Comparison of ENCODE assay signal across 25 cellular contexts in genomic region chr5:126359884-126360283, GRCh38.
A peak's percentile ranks its signal among the peaks of the same experiment; 100 is the strongest.
DNase-seq lines count a peak whose midpoint lies in the region; ATAC-seq and TF ChIP-seq lines count a peak whose summit lies in the region.
"Had no signal": no experiment of that assay in that cellular context is flagged by ENCODE, and none has a peak within 500 bp of the region (broad histone marks: within the 10 kb centered on the region; RNA-seq: fewer than 3 reads in every experiment).

No MANE protein-coding gene starts in this region.

- no peak overlapping the region for H3K4me3 Mint-ChIP-seq in activated T-helper 17 cell treated with anti-CD3 and anti-CD28 coated beads, Interleukin-2, amount 50 U/mL, for 72 hours
- H3K4me3 Mint-ChIP-seq: activated CD4-positive, alpha-beta T cell treated with anti-CD3 and anti-CD28 coated beads for 36 hours; activated naive CD4-positive, alpha-beta T cell treated with anti-CD3 and anti-CD28 coated beads for 36 hours; naive thymus-derived CD4-positive, alpha-beta T cell had no signal

- H3K4me3 ChIP-seq in GM12864 (ENCODE audit: low read depth, low read length): no peak overlapping the region
- H3K4me3 ChIP-seq in brain microvascular endothelial cell (ENCODE audit: low read depth, low read length): no peak overlapping the region
- H3K4me3 ChIP-seq: lower lobe of right lung, PC-9, psoas muscle, SK-N-MC, upper lobe of left lung had no signal

- TF ChIP-seq CTCF in GM12864 (IDR thresholded peaks at IDR 0.05; ENCODE audit: low read depth, low read length, missing control alignments) (no peak), brain microvascular endothelial cell (IDR thresholded peaks at IDR 0.05; ENCODE audit: low read depth, low read length, missing control alignments) (no peak)

- H3K27ac ChIP-seq in brain microvascular endothelial cell: peak overlapping the region; percentile 23
- H3K27ac ChIP-seq: lower lobe of right lung, PC-9, psoas muscle, SK-N-MC, upper lobe of left lung had no signal

- H3K4me1 Mint-ChIP-seq in activated T-helper 17 cell treated with anti-CD3 and anti-CD28 coated beads, Interleukin-2, amount 50 U/mL, for 72 hours: peaks cover 4% of the 10 kb centered on the region

- H3K9me3 Mint-ChIP-seq in activated T-helper 17 cell treated with anti-CD3 and anti-CD28 coated beads, Interleukin-2, amount 50 U/mL, for 72 hours: no peaks in the 10 kb centered on the region
- H3K9me3 Mint-ChIP-seq: activated naive CD4-positive, alpha-beta T cell treated with anti-CD3 and anti-CD28 coated beads for 36 hours; naive thymus-derived CD4-positive, alpha-beta T cell had no signal

- no peak overlapping the region for H3K27ac Mint-ChIP-seq in activated T-helper 17 cell treated with anti-CD3 and anti-CD28 coated beads, Interleukin-2, amount 50 U/mL, for 72 hours
- H3K27ac Mint-ChIP-seq: activated CD4-positive, alpha-beta T cell treated with anti-CD3 and anti-CD28 coated beads for 36 hours; activated naive CD4-positive, alpha-beta T cell treated with anti-CD3 and anti-CD28 coated beads for 36 hours; naive thymus-derived CD4-positive, alpha-beta T cell had no signal

- in situ Hi-C loops in brain microvascular endothelial cell (cut with HindIII; ENCODE audit: low pct_ligation_motif_present, low sequenced_read_pairs): no loop called here

- DNase-seq in GM12864 (ENCODE audit: low read depth): peak; percentile 36
- no peak for DNase-seq in brain microvascular endothelial cell
- DNase-seq in GM03348 (ENCODE audit: low spot score): no peak
- DNase-seq: activated CD4-positive, alpha-beta T cell treated with anti-CD3 and anti-CD28 coated beads for 36 hours; activated CD8-positive, alpha-beta memory T cell treated with anti-CD3 and anti-CD28 coated beads, Interleukin-2, amount 50 U/mL, for 48 hours; activated naive CD4-positive, alpha-beta T cell treated with anti-CD3 and anti-CD28 coated beads for 36 hours; C1 segment of cervical spinal cord; dermis blood vessel endothelial cell; erythroblast; lower lobe of right lung; naive thymus-derived CD4-positive, alpha-beta T cell; NCI-H1694 treated with DMSO at 0.1 percent for 48 hours; NCI-H524 treated with DMSO at 0.1 percent for 48 hours; PC-9; psoas muscle; stimulated activated CD4-positive, alpha-beta T cell treated with anti-CD3 and anti-CD28 coated beads, Interleukin-12 subunit alpha, Interleukin-12 subunit beta, amount 100 ng/mL, for 4 hours; stimulated activated naive CD4-positive, alpha-beta T cell; T1000; upper lobe of left lung had no signal

- no peaks in the 10 kb centered on the region for H3K36me3 Mint-ChIP-seq in activated T-helper 17 cell treated with anti-CD3 and anti-CD28 coated beads, Interleukin-2, amount 50 U/mL, for 72 hours (ENCODE audit: low read depth)
- H3K36me3 Mint-ChIP-seq: naive thymus-derived CD4-positive, alpha-beta T cell had no signal

- ATAC-seq in GM19397 (IDR thresholded peaks at IDR 0.05; ENCODE audit: unreplicated experiment): peak; percentile 36
- peak; percentile 35 for ATAC-seq in HG03280 (IDR thresholded peaks at IDR 0.05; ENCODE audit: unreplicated experiment)
- no peak for ATAC-seq in GM18520 (IDR thresholded peaks at IDR 0.05; ENCODE audit: unreplicated experiment)
- no peak for ATAC-seq in GM18502 (IDR thresholded peaks at IDR 0.05; ENCODE audit: poor library complexity, unreplicated experiment)
- no peak for ATAC-seq in activated T-helper 17 cell treated with anti-CD3 and anti-CD28 coated beads, Interleukin-2, amount 50 U/mL, for 72 hours (replicated peaks)
- ATAC-seq: activated CD4-positive, alpha-beta T cell treated with anti-CD3 and anti-CD28 coated beads for 36 hours; lower lobe of right lung; naive thymus-derived CD4-positive, alpha-beta T cell; psoas muscle had no signal

- no peaks in the 10 kb centered on the region for H3K36me3 ChIP-seq in brain microvascular endothelial cell (replicated peaks)
- H3K36me3 ChIP-seq: lower lobe of right lung, upper lobe of left lung had no signal

- H3K27me3 ChIP-seq in brain microvascular endothelial cell (replicated peaks): no peaks in the 10 kb centered on the region
- H3K27me3 ChIP-seq: upper lobe of left lung had no signal

- no peaks in the 10 kb centered on the region for H3K27me3 Mint-ChIP-seq in activated T-helper 17 cell treated with anti-CD3 and anti-CD28 coated beads, Interleukin-2, amount 50 U/mL, for 72 hours
- H3K27me3 Mint-ChIP-seq: activated CD4-positive, alpha-beta T cell treated with anti-CD3 and anti-CD28 coated beads for 36 hours had no signal

Comparison
In these comparisons a context has a peak if more than half of its experiments do, and no peak if none do; other contexts are left out.
1. ATAC-seq: peak in GM19397 (single experiment) and HG03280 (single experiment); none in GM18520 (single experiment), GM18502 (single experiment) and activated T-helper 17 cell treated with anti-CD3 and anti-CD28 coated beads, Interleukin-2, amount 50 U/mL, for 72 hours (single experiment).